ENCODE assay signal across 19 cellular contexts in genomic region chrX:56804867-56805266, GRCh38.
A peak's percentile ranks its signal among the peaks of the same experiment; 100 is the strongest.
DNase-seq lines count a peak whose midpoint lies in the region; ATAC-seq and TF ChIP-seq lines count a peak whose summit lies in the region.
"Had no signal": no experiment of that assay in that cellular context is flagged by ENCODE, and none has a peak within 500 bp of the region (broad histone marks: within the 10 kb centered on the region; RNA-seq: fewer than 3 reads in every experiment).

No MANE protein-coding gene starts in this region.

- no peak overlapping the region for H3K4me3 ChIP-seq in left ventricle myocardium inferior
- H3K4me3 ChIP-seq in dorsolateral prefrontal cortex: no peak overlapping the region
- no peak overlapping the region for H3K4me3 ChIP-seq in lower lobe of right lung
- H3K4me3 ChIP-seq: MG63 had no signal

- peak; percentile 53 for DNase-seq in cardiac septum (ENCODE audit: low spot score)
- no peak for DNase-seq in left ventricle myocardium inferior
- no peak for DNase-seq in dorsolateral prefrontal cortex
- DNase-seq in islet precursor cell: peak; percentile 20
- DNase-seq in anterior cingulate cortex (lab: John Stamatoyannopoulos, UW): no peak
- DNase-seq in superior temporal gyrus (ENCODE audit: extremely low spot score): no peak
- DNase-seq in lower lobe of right lung: no peak
- DNase-seq: DMS53, IMR-90, KG1, MG63, NCI-H1105 treated with DMSO at 0.1 percent for 48 hours, NCI-H146, NCI-H1930, NCI-H2107, NCI-H524, NCI-H748 treated with DMSO at 0.1 percent for 48 hours, PC-3 had no signal

- no peaks in the 10 kb centered on the region for H3K36me3 ChIP-seq in left ventricle myocardium inferior
- no peaks in the 10 kb centered on the region for H3K36me3 ChIP-seq in lower lobe of right lung
- H3K36me3 ChIP-seq: MG63 had no signal

- TF ChIP-seq CTCF in left ventricle myocardium inferior (IDR thresholded peaks at IDR 0.05; ENCODE audit: borderline replicate concordance) (no peak), dorsolateral prefrontal cortex (IDR thresholded peaks at IDR 0.05 in 54 of 56, conservative IDR thresholded peaks at IDR 0.05 in 2 of 56; ENCODE audit: low read depth in 1 of 56, partially characterized antibody in 56 of 56) (no peak), lower lobe of right lung (IDR thresholded peaks at IDR 0.05) (no peak)

- ATAC-seq in lower lobe of right lung: no peak
- ATAC-seq: HCT116, PC-3 had no signal

- H3K9me3 ChIP-seq in left ventricle myocardium inferior (replicated peaks): no peaks in the 10 kb centered on the region
- H3K9me3 ChIP-seq in lower lobe of right lung: no peaks in the 10 kb centered on the region
- H3K9me3 ChIP-seq: MG63 had no signal

- H3K4me1 ChIP-seq in left ventricle myocardium inferior (peaks cover 5% of the 10 kb centered on the region), lower lobe of right lung (no peaks in the 10 kb centered on the region)

- no peaks in the 10 kb centered on the region for H3K27me3 ChIP-seq in left ventricle myocardium inferior (ENCODE audit: low read depth)
- peaks cover 0 to 7% (median 0%) of the 10 kb centered on the region in 45 donors for H3K27me3 ChIP-seq in dorsolateral prefrontal cortex
- H3K27me3 ChIP-seq in lower lobe of right lung (ENCODE audit: low read depth): no peaks in the 10 kb centered on the region
- H3K27me3 ChIP-seq: MG63 had no signal

- intact Hi-C loops in cardiac septum (cut with DNase I) (loop anchor here (10.0 kb wide), 1 partner anchor 170 kb away; no protein-coding TSS in a partner anchor), left ventricle myocardium inferior (cut with micrococcal nuclease) (no loop called here), dorsolateral prefrontal cortex (cut with DNase I) (loop anchor here in 1 of 2 donors (10.0 kb wide), 2 partner anchors 640 to 1110 kb away; partner anchors contain the start of gene ZXDA), lower lobe of right lung (cut with DNase I) (no loop called here)

- H3K27ac ChIP-seq in left ventricle myocardium inferior (replicated peaks): no peak overlapping the region
- H3K27ac ChIP-seq in dorsolateral prefrontal cortex: peak overlapping the region in 36 of 59 donors; percentile 28 to 100 (median 98)
- H3K27ac ChIP-seq in lower lobe of right lung: no peak overlapping the region

Comparison
In these comparisons a context has a peak if more than half of its experiments do, and no peak if none do; other contexts are left out.
1. DNase-seq: peak in cardiac septum (single experiment) and islet precursor cell (single experiment); none in left ventricle myocardium inferior (single experiment), dorsolateral prefrontal cortex (0 of 10), anterior cingulate cortex (0 of 58), superior temporal gyrus (single experiment) and lower lobe of right lung (single experiment).
2. H3K27ac ChIP-seq: peak in dorsolateral prefrontal cortex (36 of 59); none in left ventricle myocardium inferior (single experiment) and lower lobe of right lung (single experiment).